ENCODE assay signal across 12 cellular contexts in the genomic region with DNA sequence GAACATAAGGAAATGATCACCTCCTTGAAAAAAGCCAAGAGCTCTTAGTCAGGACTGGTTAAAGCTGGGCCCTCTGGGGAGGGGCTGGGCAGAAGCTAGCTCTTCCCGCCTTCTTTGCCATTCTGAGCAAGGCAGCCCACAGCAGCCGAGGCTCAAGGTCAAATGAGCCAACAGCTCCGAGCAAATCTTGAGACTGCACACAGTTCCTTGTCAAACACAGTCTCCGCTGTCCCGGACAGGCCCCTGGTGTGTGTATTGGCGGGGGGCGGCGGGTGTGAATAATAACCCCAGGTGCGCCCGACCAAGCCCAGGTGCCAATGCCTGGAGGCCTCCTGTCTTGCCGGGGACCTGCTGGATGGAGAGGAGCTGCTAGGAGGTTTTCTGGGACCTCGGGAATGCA.
"Had no signal": no experiment of that assay in that cellular context is flagged by ENCODE, and none has a peak within 500 bp of the region (broad histone marks: within the 10 kb centered on the region; RNA-seq: fewer than 3 reads in every experiment).

No MANE protein-coding gene starts in this region.

- H3K4me3 ChIP-seq: adrenal gland, spleen, uterus had no signal

- ATAC-seq: naive thymus-derived CD4-positive, alpha-beta T cell; stimulated activated naive B cell treated with anti-CD40 and anti-IgM and Interleukin-4, amounts not matched to agents 10 μg/mL and 1 μg/mL and 100 μg/mL, for 72 hours; T-helper 17 cell had no signal

- H3K36me3 ChIP-seq: adrenal gland, neutrophil, spleen, uterus had no signal

- H3K9me3 ChIP-seq: adrenal gland, neutrophil, spleen, uterus had no signal

- DNase-seq: activated B cell treated with CpG ODN at 0.5 μM for 24 hours; activated CD4-positive, alpha-beta T cell treated with anti-CD3 and anti-CD28 coated beads, Interleukin-2, amount 50 U/mL, for 1 hour; activated naive CD4-positive, alpha-beta T cell treated with anti-CD3 and anti-CD28 coated beads, Interleukin-2, amount 10 ng/mL, durations not matched to agents 7 days and 5 days; adrenal gland; naive thymus-derived CD4-positive, alpha-beta T cell; right cardiac atrium; spleen; stimulated activated CD4-positive, alpha-beta T cell treated with anti-CD3 and anti-CD28 coated beads, Interleukin-1b, Interleukin-23, amount 100 ng/mL, for 48 hours; stimulated activated naive B cell treated with anti-CD40 and anti-IgM and Interleukin-4, amounts not matched to agents 10 μg/mL and 1 μg/mL and 100 μg/mL, for 72 hours; T-helper 17 cell; uterus had no signal

- H3K4me1 ChIP-seq: adrenal gland, spleen, uterus had no signal

- H3K27ac ChIP-seq: adrenal gland, neutrophil, spleen, uterus had no signal

- H3K27me3 ChIP-seq: adrenal gland, neutrophil, uterus had no signal
